Comparison of ENCODE assay signal across 9 cellular contexts in the genomic region with DNA sequence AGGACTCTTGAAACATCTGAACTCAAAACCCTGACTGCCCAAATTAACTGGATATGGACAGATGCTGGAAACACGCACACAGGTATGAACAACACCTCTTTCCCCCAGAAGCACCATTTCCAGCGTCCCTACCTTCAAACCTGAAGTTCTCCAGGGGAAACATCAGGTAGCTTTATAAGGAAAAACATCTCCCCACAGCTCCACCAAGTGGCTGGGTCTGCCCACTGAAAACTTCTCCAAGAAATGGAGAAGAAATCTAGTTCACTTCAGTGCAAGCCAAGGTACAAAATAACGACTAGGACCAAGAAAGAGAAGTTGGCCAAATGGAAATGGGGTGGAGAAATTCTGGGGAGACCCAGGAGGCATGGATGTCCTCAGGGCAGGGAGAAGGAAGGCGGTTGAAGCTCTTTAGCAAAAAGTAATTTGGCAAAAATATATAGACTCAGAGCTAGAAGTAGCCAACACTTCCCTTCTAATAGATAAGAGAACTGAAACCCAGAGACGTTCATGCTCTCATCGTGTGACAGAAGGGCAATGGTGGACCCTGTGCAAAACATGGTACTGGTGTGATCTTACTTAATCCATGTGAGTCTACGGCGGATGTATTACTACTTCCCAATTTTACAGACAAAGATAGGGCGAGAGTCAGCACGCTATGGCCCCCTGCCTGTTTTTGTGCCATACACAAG. TPM values are rescaled to one million over a fixed set of nuclear protein-coding genes. Genes with fewer than 3 reads are reported as not detected.
DNase-seq lines count a peak whose midpoint lies in the region; FAIRE-seq and TF ChIP-seq lines count a peak whose summit lies in the region.
"Had no signal": no experiment of that assay in that cellular context is flagged by ENCODE, and none has a peak within 500 bp of the region (broad histone marks: within the 10 kb centered on the region; RNA-seq: fewer than 3 reads in every experiment).

No MANE protein-coding gene starts in this region.

- no peaks in the 10 kb centered on the region for H3K27me3 ChIP-seq in left ventricle myocardium inferior (ENCODE audit: low read depth)
- H3K27me3 ChIP-seq in tibial nerve: no peaks in the 10 kb centered on the region

- H3K36me3 ChIP-seq in left ventricle myocardium inferior (no peaks in the 10 kb centered on the region), tibial nerve (no peaks in the 10 kb centered on the region)

- H3K9me3 ChIP-seq in left ventricle myocardium inferior (replicated peaks) (no peaks in the 10 kb centered on the region), tibial nerve (no peaks in the 10 kb centered on the region)

- intact Hi-C loops in left ventricle myocardium inferior (cut with micrococcal nuclease): loop anchor here (10.0 kb wide), 1 partner anchor 724 kb away; no protein-coding TSS in a partner anchor

- no peak for FAIRE-seq in RCC 7860 (lab: Jason Lieb, UNC)

- TF ChIP-seq EP300 in tibial nerve (IDR thresholded peaks at IDR 0.05): no peak

- no peak for TF ChIP-seq POLR2A in tibial nerve (IDR thresholded peaks at IDR 0.05)

- H3K27ac ChIP-seq in left ventricle myocardium inferior (replicated peaks): no peak overlapping the region
- peak overlapping the region in 1 of 4 donors; percentile 21 for H3K27ac ChIP-seq in tibial nerve
- H3K27ac ChIP-seq: SK-N-MC had no signal

- DNase-seq in SKM-1 treated with dmso at 0.1 percent for 144 hours (lab: John Stamatoyannopoulos, UW; ENCODE audit: unreplicated experiment) (peak; percentile 32), SKM-1 (lab: John Stamatoyannopoulos, UW; ENCODE audit: unreplicated experiment) (no peak), SK-N-DZ (ENCODE audit: low spot score) (peak; percentile 51), left ventricle myocardium inferior (no peak), tibial nerve (ENCODE audit: low spot score in 2 of 2) (no peak), RCC 7860 (ENCODE audit: low spot score) (no peak), inferior parietal cortex (ENCODE audit: extremely low spot score) (no peak)
- DNase-seq in stimulated activated naive CD4-positive, alpha-beta T cell treated with Interleukin-2 at 50 U/mL for 16 hours (lab: John Stamatoyannopoulos, UW): no peak

- 56 to 65% methylated on average over 10 of the region's 10 CpGs for WGBS in tibial nerve, 2 donors

- no peak overlapping the region for H3K4me3 ChIP-seq in left ventricle myocardium inferior
- H3K4me3 ChIP-seq in tibial nerve: no peak overlapping the region
- H3K4me3 ChIP-seq: SK-N-MC had no signal

- TF ChIP-seq CTCF in left ventricle myocardium inferior (IDR thresholded peaks at IDR 0.05; ENCODE audit: borderline replicate concordance) (peak; percentile 72), tibial nerve (IDR thresholded peaks at IDR 0.05) (peak; percentile 10 to 54 (median 43))

- H3K4me1 ChIP-seq in left ventricle myocardium inferior (peaks cover 51% of the 10 kb centered on the region), tibial nerve (peaks cover 0 to 15% (median 0%) of the 10 kb centered on the region in 4 donors)

RNA-seq across cellular contexts. Expression of a gene that starts 10.5 kb away (rescaled TPM):
- polyA plus RNA-seq in SK-N-DZ (2014; cell fraction: cytosol; rRNA removed): 7.1 and 9.0 TPM in 2 replicates
- polyA plus RNA-seq in SK-N-DZ (2014; cell fraction: nucleus; rRNA removed): 2.6 and 2.9 TPM in 2 replicates
- total RNA-seq in left ventricle myocardium inferior (42.1 TPM), tibial nerve (10 to 100 TPM; 32.0 to 47.9 (median 33.5) TPM)

Comparison
In these comparisons a context has a peak if more than half of its experiments do, and no peak if none do; other contexts are left out.
1. DNase-seq: peak in SKM-1 treated with dmso at 0.1 percent for 144 hours (single experiment) and SK-N-DZ (single experiment); none in SKM-1 (single experiment), left ventricle myocardium inferior (single experiment), tibial nerve (0 of 2), stimulated activated naive CD4-positive, alpha-beta T cell treated with Interleukin-2 at 50 U/mL for 16 hours (single experiment), RCC 7860 (single experiment) and inferior parietal cortex (single experiment).